Comparison of ENCODE assay signal across 8 cellular contexts in the genomic region with DNA sequence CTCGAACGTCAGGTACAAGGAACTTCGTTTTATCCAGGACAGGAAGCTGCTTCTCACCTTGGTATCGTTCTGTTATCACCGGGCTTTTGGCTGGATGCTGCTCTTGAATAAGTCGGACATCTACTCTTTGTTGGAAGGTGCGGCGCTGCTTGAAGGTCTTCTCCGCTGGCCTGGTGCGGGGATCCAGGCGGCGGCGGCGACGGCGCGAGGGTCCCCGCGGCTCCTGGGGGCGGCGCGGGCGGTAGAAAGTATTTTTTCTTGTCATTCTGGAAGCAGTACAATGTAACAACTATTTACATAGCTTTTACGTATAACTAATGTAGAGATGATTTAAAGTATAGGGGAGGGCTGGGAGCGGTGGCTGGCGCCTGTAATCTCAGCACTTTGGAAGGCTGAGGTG.
"Had no signal": no experiment of that assay in that cellular context is flagged by ENCODE, and none has a peak within 500 bp of the region (broad histone marks: within the 10 kb centered on the region; RNA-seq: fewer than 3 reads in every experiment).

No MANE protein-coding gene starts in this region.

- H3K9me3 Mint-ChIP-seq: IgD-negative memory B cell had no signal

- H3K27ac Mint-ChIP-seq: IgD-negative memory B cell had no signal

- H3K4me3 Mint-ChIP-seq: IgD-negative memory B cell had no signal

- H3K36me3 Mint-ChIP-seq: IgD-negative memory B cell had no signal

- H3K4me3 ChIP-seq: K562 had no signal

- H3K27ac ChIP-seq: HL-60, KMS-11 had no signal

- H3K9ac ChIP-seq: KMS-11 had no signal

- DNase-seq: IMR-90, KBM-7, KG1 had no signal

- H3K4me2 ChIP-seq: KMS-11 had no signal

- ATAC-seq: HepG2, K562 had no signal
